In genomic region chr12:32536000-32536345, GRCh38 we compare ENCODE assay signal across 12 cellular contexts.
DNase-seq lines count a peak whose midpoint lies in the region; ATAC-seq, FAIRE-seq and TF ChIP-seq lines count a peak whose summit lies in the region.
"Had no signal": no experiment of that assay in that cellular context is flagged by ENCODE, and none has a peak within 500 bp of the region (broad histone marks: within the 10 kb centered on the region; RNA-seq: fewer than 3 reads in every experiment).

No MANE protein-coding gene starts in this region.

- peak overlapping the region; percentile 93 for H3K27ac Mint-ChIP-seq in progenitor cell of endocrine pancreas
- no peak overlapping the region for H3K27ac Mint-ChIP-seq in activated T-helper 17 cell treated with anti-CD3 and anti-CD28 coated beads, Interleukin-2, amount 50 U/mL, for 72 hours
- H3K27ac Mint-ChIP-seq: memory B cell, T-helper 17 cell had no signal

- peak overlapping the region; percentile 34 to 44 for H3K4me3 ChIP-seq in right atrium auricular region
- H3K4me3 ChIP-seq in endothelial cell of umbilical vein (replicated peaks in 1 of 3; ENCODE audit: insufficient read depth in 1 of 3, low read depth in 1 of 3, low read length in 3 of 3): peak overlapping the region in 2 of 3 experiments; percentile 45 to 73

- POLR2A ChIA-PET in endothelial cell of umbilical vein (lab: Charles Lee): no interaction called here

- peaks cover 45% of the 10 kb centered on the region for H3K79me2 ChIP-seq in endothelial cell of umbilical vein (ENCODE audit: control insufficient read depth, insufficient read depth, low read length)

- H3K9ac ChIP-seq in endothelial cell of umbilical vein (replicated peaks; ENCODE audit: extremely low read depth, insufficient read depth, low read length): peak overlapping the region; percentile 79

- CTCF ChIA-PET in endothelial cell of umbilical vein (lab: Charles Lee): interaction anchor here (0.6 to 2.2 kb wide), 5 partner anchors 9 to 136 kb away, joined by 3 to 11 read pairs (median 5); no protein-coding TSS in a partner anchor

- H3K4me2 ChIP-seq in endothelial cell of umbilical vein (ENCODE audit: insufficient read depth, low read length): peak overlapping the region; percentile 96

- TF ChIP-seq POLR2A in endothelial cell of umbilical vein (IDR thresholded peaks at IDR 0.05; ENCODE audit: low read depth, low read length): no peak

- H3K4me1 Mint-ChIP-seq in progenitor cell of endocrine pancreas (ENCODE audit: low read depth): peaks cover 68% of the 10 kb centered on the region
- no peaks in the 10 kb centered on the region for H3K4me1 Mint-ChIP-seq in activated T-helper 17 cell treated with anti-CD3 and anti-CD28 coated beads, Interleukin-2, amount 50 U/mL, for 72 hours

- no peaks in the 10 kb centered on the region for H3K27me3 Mint-ChIP-seq in progenitor cell of endocrine pancreas
- H3K27me3 Mint-ChIP-seq in activated T-helper 17 cell treated with anti-CD3 and anti-CD28 coated beads, Interleukin-2, amount 50 U/mL, for 72 hours: peaks cover 27% of the 10 kb centered on the region

- H3K4me1 ChIP-seq in right atrium auricular region (peaks cover 0 to 47% of the 10 kb centered on the region in 2 donors), endothelial cell of umbilical vein (ENCODE audit: control insufficient read depth, extremely low read depth, insufficient read depth, low read length) (peaks cover 30% of the 10 kb centered on the region)

- peaks cover 4% of the 10 kb centered on the region for H4K20me1 ChIP-seq in endothelial cell of umbilical vein (replicated peaks; ENCODE audit: control insufficient read depth, extremely low read depth, insufficient read depth, low read length)

- H3K9me3 ChIP-seq in right atrium auricular region: no peaks in the 10 kb centered on the region
- H3K9me3 ChIP-seq in endothelial cell of umbilical vein (replicated peaks; ENCODE audit: control insufficient read depth, insufficient read depth, low read length): no peaks in the 10 kb centered on the region

- H2AFZ ChIP-seq in endothelial cell of umbilical vein (ENCODE audit: low read depth, low read length): no peak overlapping the region

- dilution Hi-C loops in endothelial cell of umbilical vein (cut with MboI; ENCODE audit: extremely low pct_ligation_motif_present, low sequenced_read_pairs): loop anchor here (10.0 kb wide), 1 partner anchor 51 kb away; no protein-coding TSS in a partner anchor

- TF ChIP-seq CTCF in right atrium auricular region (IDR thresholded peaks at IDR 0.05) (no peak), endothelial cell of umbilical vein (IDR thresholded peaks at IDR 0.05; ENCODE audit: extremely low read depth in 1 of 2, insufficient read depth in 1 of 2, low read depth in 1 of 2, low read length in 2 of 2) (no peak), progenitor cell of endocrine pancreas (IDR thresholded peaks at IDR 0.05; ENCODE audit: unreplicated experiment) (no peak), GM13976 (IDR thresholded peaks at IDR 0.05; ENCODE audit: borderline replicate concordance, control extremely low read depth, extremely low read depth, insufficient read depth, missing control alignments) (no peak)

- no peak overlapping the region for H3K4me3 Mint-ChIP-seq in progenitor cell of endocrine pancreas (ENCODE audit: low read depth)
- H3K4me3 Mint-ChIP-seq in activated T-helper 17 cell treated with anti-CD3 and anti-CD28 coated beads, Interleukin-2, amount 50 U/mL, for 72 hours: no peak overlapping the region
- H3K4me3 Mint-ChIP-seq: T-helper 17 cell had no signal

- in situ Hi-C loops in GM13976 (cut with MboI; ENCODE audit: low sequenced_read_pairs, unreplicated experiment): no loop called here

- no peaks in the 10 kb centered on the region for H3K9me3 Mint-ChIP-seq in progenitor cell of endocrine pancreas (ENCODE audit: low read depth)
- H3K9me3 Mint-ChIP-seq in activated T-helper 17 cell treated with anti-CD3 and anti-CD28 coated beads, Interleukin-2, amount 50 U/mL, for 72 hours: no peaks in the 10 kb centered on the region
- H3K9me3 Mint-ChIP-seq: memory B cell had no signal

- H3K27me3 ChIP-seq in right atrium auricular region (no peaks in the 10 kb centered on the region), endothelial cell of umbilical vein (ENCODE audit: control insufficient read depth in 2 of 2, insufficient read depth in 2 of 2, low read length in 2 of 2) (no peaks in the 10 kb centered on the region)

- DNase-seq in right atrium auricular region (ENCODE audit: low spot score) (no peak), cardiac septum (ENCODE audit: low spot score) (no peak), endothelial cell of umbilical vein (ENCODE audit: low read depth, low spot score) (peak; percentile 68), progenitor cell of endocrine pancreas (ENCODE audit: low spot score, unreplicated experiment) (no peak), NCI-H146 (lab: John Stamatoyannopoulos, UW) (no peak), GM13976 (ENCODE audit: low spot score) (no peak)
- no peak for DNase-seq in activated CD4-positive, alpha-beta T cell treated with anti-CD3 and anti-CD28 coated beads for 4 hours
- DNase-seq: amniotic stem cell, T-helper 17 cell had no signal

- no peaks in the 10 kb centered on the region for H3K36me3 ChIP-seq in right atrium auricular region
- no peaks in the 10 kb centered on the region for H3K36me3 ChIP-seq in endothelial cell of umbilical vein (ENCODE audit: control insufficient read depth in 2 of 2, extremely low read depth in 1 of 2, insufficient read depth in 2 of 2, low read length in 2 of 2)

- intact Hi-C loops in cardiac septum (cut with DNase I) (loop anchor here (10.0 kb wide), 1 partner anchor 51 kb away; no protein-coding TSS in a partner anchor), endothelial cell of umbilical vein (cut with micrococcal nuclease) (loop anchor here (1.0 to 5.0 kb wide), 6 partner anchors 15 to 171 kb away; partner anchors contain the start of gene DNM1L)

- no peak for FAIRE-seq in endothelial cell of umbilical vein (lab: Jason Lieb, UNC)
- FAIRE-seq: frontal cortex had no signal

- H3K9me1 ChIP-seq in endothelial cell of umbilical vein (replicated peaks; ENCODE audit: control insufficient read depth, extremely low read depth, insufficient read depth, low read length): no peaks in the 10 kb centered on the region

- H3K36me3 Mint-ChIP-seq in progenitor cell of endocrine pancreas (ENCODE audit: insufficient read depth): peaks cover 6% of the 10 kb centered on the region
- H3K36me3 Mint-ChIP-seq in activated T-helper 17 cell treated with anti-CD3 and anti-CD28 coated beads, Interleukin-2, amount 50 U/mL, for 72 hours (ENCODE audit: low read depth): no peaks in the 10 kb centered on the region
- H3K36me3 Mint-ChIP-seq: memory B cell had no signal

- BruUV-seq in endothelial cell of umbilical vein (replicated peaks; lab: Mats Ljungman, UMichigan): no TSS peak

- no peak for ATAC-seq in activated T-helper 17 cell treated with anti-CD3 and anti-CD28 coated beads, Interleukin-2, amount 50 U/mL, for 72 hours (replicated peaks)

- H3K27ac ChIP-seq in right atrium auricular region (peak overlapping the region; percentile 63 to 71), endothelial cell of umbilical vein (ENCODE audit: insufficient read depth, low read depth, low read length) (peak overlapping the region; percentile 67)

TF ChIP-seq in endothelial cell of umbilical vein, 7 proteins besides CTCF, POLR2A, EP300 and RAD21:
- TF ChIP-seq FOS (IDR thresholded peaks at IDR 0.05; ENCODE audit: borderline replicate concordance, insufficient read depth, low read length): peak; percentile 41
- no peak for TF ChIP-seq MAX (IDR thresholded peaks at IDR 0.05; ENCODE audit: insufficient read depth, insufficient read length)
TF ChIP-seq in endothelial cell of umbilical vein: peak in this region for 1.
